19 cellular contexts compared by ENCODE assay signal in genomic region chr3:13815088-13815683, GRCh38.
DNase-seq lines count a peak whose midpoint lies in the region; ATAC-seq, FAIRE-seq and TF ChIP-seq lines count a peak whose summit lies in the region.
"Had no signal": no experiment of that assay in that cellular context is flagged by ENCODE, and none has a peak within 500 bp of the region (broad histone marks: within the 10 kb centered on the region; RNA-seq: fewer than 3 reads in every experiment).

No MANE protein-coding gene starts in this region.

- H3K9me3 ChIP-seq in liver (ENCODE audit: control insufficient read depth in 4 of 4, low read length in 3 of 4) (peaks cover 38 to 48% (median 43%) of the 10 kb centered on the region in 4 donors), HepG2 (ENCODE audit: low read length) (no peaks in the 10 kb centered on the region), K562 (replicated peaks; ENCODE audit: control insufficient read depth, insufficient read depth, low read depth, low read length) (peaks cover 18% of the 10 kb centered on the region)

- H3K4ac ChIP-seq in mesendoderm (ENCODE audit: low read depth, low read length): no peak overlapping the region

- POLR2A ChIA-PET in HepG2 (lab: Yijun Ruan, JAX) (no interaction called here), K562 (lab: Yijun Ruan, JAX) (no interaction called here)

- H3K4me3 ChIP-seq in liver (ENCODE audit: low read depth in 1 of 3, low read length in 3 of 3) (peak overlapping the region in 2 of 3 donors; percentile 46 to 48), HepG2 (replicated peaks in 1 of 3; ENCODE audit: insufficient read depth in 1 of 3, low read depth in 2 of 3, low read length in 3 of 3) (no peak overlapping the region), K562 (no peak overlapping the region), mesendoderm (ENCODE audit: low read length) (peak overlapping the region; percentile 19)

- intact Hi-C loops in HepG2 (cut with micrococcal nuclease; ENCODE audit: unreplicated experiment): no loop called here
- intact Hi-C loops in K562 (cut with micrococcal nuclease): no loop called here

- CTCF ChIA-PET in HepG2 (lab: Yijun Ruan, JAX; ENCODE audit: low intra/inter-chr PET ratio, low total read pairs) (no interaction called here), K562 (lab: Yijun Ruan, JAX; ENCODE audit: low intra/inter-chr PET ratio) (no interaction called here)

- no peak overlapping the region for H2BK5ac ChIP-seq in mesendoderm (ENCODE audit: low read length)

- H2BK15ac ChIP-seq in mesendoderm (replicated peaks; ENCODE audit: low read depth): no peak overlapping the region

- H3K18ac ChIP-seq in mesendoderm (ENCODE audit: low read length): no peak overlapping the region

- H3K27me3 ChIP-seq in liver (ENCODE audit: control insufficient read depth in 4 of 4, insufficient read depth in 4 of 4, low read length in 3 of 4) (no peaks in the 10 kb centered on the region), HepG2 (ENCODE audit: control insufficient read depth in 1 of 2, insufficient read depth in 2 of 2, low read length in 2 of 2) (peaks cover 0 to 1% of the 10 kb centered on the region in 2 experiments; a peak in 3 of 5 replicates), K562 (ENCODE audit: control insufficient read depth in 2 of 2, insufficient read depth in 2 of 2, low read length in 2 of 2) (peaks cover 4 to 13% of the 10 kb centered on the region in 2 experiments; a peak in 1 of 5 replicates), mesendoderm (ENCODE audit: insufficient read depth, low read length, poor library complexity) (no peaks in the 10 kb centered on the region)

- DNase-seq in HepG2 (ENCODE audit: low spot score) (no peak), K562 (ENCODE audit: extremely low read depth in 1 of 4, low spot score in 3 of 4) (no peak), mesendoderm (no peak), GM19239 (ENCODE audit: insufficient read length, low spot score) (no peak), NCI-H446 (lab: John Stamatoyannopoulos, UW) (no peak), NCI-H526 (lab: John Stamatoyannopoulos, UW) (no peak)
- DNase-seq: DMS53, GDM1, H9, KBM-7, MM.1S, NCI-H1048, NCI-H1436, NCI-H187 treated with DMSO at 0.1 percent for 48 hours, NCI-H2107 had no signal

- no peak for FAIRE-seq in HepG2 (lab: Jason Lieb, UNC)
- no peak for FAIRE-seq in K562 (lab: Jason Lieb, UNC)
- FAIRE-seq in GM19239 (lab: Jason Lieb, UNC): no peak
- FAIRE-seq: A204.1, D721Med had no signal

- WGBS in liver: 91% methylated on average over 3 of the region's 3 CpGs
- 0% methylated on average over 2 of the region's 3 CpGs for WGBS in HepG2 (ENCODE audit: low lambda C conversion rate)
- WGBS in K562 (ENCODE audit: insufficient coverage, low coverage, missing lambda C conversion rate): 5% methylated on average over 3 of the region's 3 CpGs
- WGBS in mesendoderm (ENCODE audit: extremely low coverage, insufficient coverage, low lambda C conversion rate): no CpG with 5 or more reads among the region's 3 CpGs

- H2AK5ac ChIP-seq in mesendoderm (ENCODE audit: low read length): no peak overlapping the region

- H3K9me1 ChIP-seq in K562 (ENCODE audit: control insufficient read depth, insufficient read depth, low read length): no peaks in the 10 kb centered on the region

- BruUV-seq in HepG2 (replicated peaks; lab: Mats Ljungman, UMichigan): no TSS peak
- BruUV-seq in K562 (replicated peaks; lab: Mats Ljungman, UMichigan): no TSS peak

- TF ChIP-seq CTCF in liver (IDR thresholded peaks at IDR 0.05; ENCODE audit: low read depth, low read length, missing input control): no peak
- no peak for TF ChIP-seq CTCF in HepG2 (CRISPR knock-in tag; IDR thresholded peaks at IDR 0.05)
- no peak for TF ChIP-seq CTCF in K562 (IDR thresholded peaks at IDR 0.05 in 2 of 3, conservative IDR thresholded peaks at IDR 0.05 in 1 of 3; ENCODE audit: insufficient read depth in 2 of 3, low read depth in 1 of 3, low read length in 3 of 3)

- in situ Hi-C loops in HepG2 (cut with HindIII; ENCODE audit: extremely low pct_ligation_motif_present, low pct_unique_long_range_greater_than_20kb) (no loop called here), K562 (cut with MboI) (no loop called here)

- H2AFZ ChIP-seq in HepG2 (ENCODE audit: low read length) (no peak overlapping the region), K562 (ENCODE audit: low read depth, low read length) (no peak overlapping the region)

- TF ChIP-seq POLR2A in HepG2 (IDR thresholded peaks at IDR 0.05; ENCODE audit: insufficient read depth in 1 of 2, low read depth in 2 of 2, low read length in 2 of 2) (no peak), K562 (conservative IDR thresholded peaks at IDR 0.05) (no peak)

- no peak overlapping the region for H3K56ac ChIP-seq in mesendoderm (ENCODE audit: low read length)

- H3K4me2 ChIP-seq in HepG2 (ENCODE audit: low read depth, low read length): no peak overlapping the region
- H3K4me2 ChIP-seq in K562 (ENCODE audit: insufficient read depth, low read length): no peak overlapping the region
- H3K4me2 ChIP-seq in mesendoderm (ENCODE audit: low read length): no peak overlapping the region

- peaks cover 0 to 1% (median 0%) of the 10 kb centered on the region in 4 donors for H3K36me3 ChIP-seq in liver (ENCODE audit: control insufficient read depth in 4 of 4, insufficient read depth in 3 of 4, low read depth in 1 of 4, low read length in 3 of 4)
- no peaks in the 10 kb centered on the region for H3K36me3 ChIP-seq in HepG2 (replicated peaks in 1 of 2; ENCODE audit: control insufficient read depth in 1 of 2, insufficient read depth in 2 of 2, low read length in 2 of 2)
- no peaks in the 10 kb centered on the region for H3K36me3 ChIP-seq in K562 (ENCODE audit: control insufficient read depth, insufficient read depth, low read length)
- H3K36me3 ChIP-seq in mesendoderm (ENCODE audit: control insufficient read depth, insufficient read depth, low read length): no peaks in the 10 kb centered on the region

- TF ChIP-seq EP300 in HepG2 (IDR thresholded peaks at IDR 0.05; ENCODE audit: low read depth in 2 of 2, low read length in 2 of 2) (no peak), HepG2 (CRISPR knock-in tag; IDR thresholded peaks at IDR 0.05; ENCODE audit: borderline replicate concordance) (no peak), K562 (IDR thresholded peaks at IDR 0.05; ENCODE audit: low read length) (no peak)

- no peak overlapping the region for H3K27ac ChIP-seq in liver (ENCODE audit: low read depth in 1 of 2, low read length in 2 of 2)
- no peak overlapping the region for H3K27ac ChIP-seq in HepG2 (ENCODE audit: extremely low read length, insufficient read depth, low read length)
- no peak overlapping the region for H3K27ac ChIP-seq in K562 (ENCODE audit: extremely low read depth, low read depth, low read length)
- no peak overlapping the region for H3K27ac ChIP-seq in mesendoderm (ENCODE audit: low read depth, low read length)

- no peak overlapping the region for H4K5ac ChIP-seq in mesendoderm (ENCODE audit: low read length)

- H3K79me2 ChIP-seq in HepG2 (ENCODE audit: insufficient read depth, low read length) (no peaks in the 10 kb centered on the region), K562 (ENCODE audit: control insufficient read depth, insufficient read depth, low read length) (no peaks in the 10 kb centered on the region), mesendoderm (ENCODE audit: control insufficient read depth, insufficient read depth, low read length) (no peaks in the 10 kb centered on the region)

- H4K8ac ChIP-seq in mesendoderm (ENCODE audit: low read depth, low read length): no peak overlapping the region

- no peak for ATAC-seq in HepG2
- ATAC-seq in K562: no peak
- ATAC-seq: SK-N-SH treated with all-trans-retinoic acid at 6 μM for 48 hours had no signal

- no peaks in the 10 kb centered on the region for H4K20me1 ChIP-seq in HepG2 (ENCODE audit: insufficient read depth, low read length)
- no peaks in the 10 kb centered on the region for H4K20me1 ChIP-seq in K562 (replicated peaks; ENCODE audit: control insufficient read depth, insufficient read depth, low read length)

- H3K23ac ChIP-seq in mesendoderm (ENCODE audit: low read length): no peak overlapping the region

- no peaks in the 10 kb centered on the region for H3K79me1 ChIP-seq in mesendoderm (ENCODE audit: low read length)

- H3K4me1 ChIP-seq in liver (ENCODE audit: control insufficient read depth in 4 of 4, insufficient read depth in 4 of 4, low read length in 3 of 4): no peaks in the 10 kb centered on the region
- H3K4me1 ChIP-seq in HepG2 (ENCODE audit: insufficient read depth, low read length): no peaks in the 10 kb centered on the region
- peaks cover 0 to 7% of the 10 kb centered on the region in 2 experiments; a peak in 2 of 5 replicates for H3K4me1 ChIP-seq in K562 (replicated peaks in 1 of 2; ENCODE audit: control insufficient read depth in 2 of 2, insufficient read depth in 2 of 2, low read length in 2 of 2)
- H3K4me1 ChIP-seq in mesendoderm (ENCODE audit: control insufficient read depth, low read depth, low read length): no peaks in the 10 kb centered on the region

- H2BK120ac ChIP-seq in mesendoderm (ENCODE audit: low read depth, low read length): no peak overlapping the region

- H3K9ac ChIP-seq in liver (ENCODE audit: low read depth in 1 of 2, low read length in 2 of 2): no peak overlapping the region
- no peak overlapping the region for H3K9ac ChIP-seq in HepG2 (ENCODE audit: insufficient read depth, low read depth, low read length)
- H3K9ac ChIP-seq in K562 (ENCODE audit: insufficient read depth in 1 of 2, low read depth in 2 of 2, low read length in 2 of 2): no peak overlapping the region
- H3K9ac ChIP-seq in mesendoderm (ENCODE audit: low read length): no peak overlapping the region

- TF ChIP-seq RAD21 in liver (IDR thresholded peaks at IDR 0.05): no peak
- no peak for TF ChIP-seq RAD21 in HepG2 (CRISPR knock-in tag; IDR thresholded peaks at IDR 0.05)
- no peak for TF ChIP-seq RAD21 in K562 (CRISPR knock-in tag; conservative IDR thresholded peaks at IDR 0.05 in 1 of 2, IDR thresholded peaks at IDR 0.05 in 1 of 2)

TF ChIP-seq in HepG2, 621 proteins besides CTCF, POLR2A, EP300 and RAD21 (continues in another document):
- no peak for TF ChIP-seq IRF2 (CRISPR knock-in tag; IDR thresholded peaks at IDR 0.05)

TF ChIP-seq in K562, 482 proteins besides CTCF, POLR2A, EP300 and RAD21 (continues in another document):
- TF ChIP-seq CBX3 (IDR thresholded peaks at IDR 0.05; ENCODE audit: borderline replicate concordance in 1 of 2, low read length in 2 of 2): peak; percentile 73 to 97
- peak; percentile 69; the same call in 1 of the 2 replicates for TF ChIP-seq ZEB2 (IDR thresholded peaks at IDR 0.05)
- no peak for TF ChIP-seq SAFB (IDR thresholded peaks at IDR 0.05; ENCODE audit: borderline replicate concordance, low read depth, low read length)
- no peak for TF ChIP-seq ZNF143 (CRISPR knock-in tag; IDR thresholded peaks at IDR 0.05)
- TF ChIP-seq KDM1A (IDR thresholded peaks at IDR 0.05): 0 out of 4 replicates have a peak, but pooled peaks of 1 of the 2 experiments have one; percentile 7
- TF ChIP-seq TRIM24 (IDR thresholded peaks at IDR 0.05): peak in 1 of 2 experiments; percentile 67; a peak in 2 of 4 replicates
- TF ChIP-seq TEAD4 (IDR thresholded peaks at IDR 0.05; ENCODE audit: low read length): peak; percentile 55; the same call in 1 of the 2 replicates
- TF ChIP-seq TEAD4 (CRISPR knock-in tag; IDR thresholded peaks at IDR 0.05; ENCODE audit: borderline replicate concordance): no peak

Comparison
In these comparisons a context has a peak if more than half of its experiments do, and no peak if none do; other contexts are left out.
1. H3K4me3 ChIP-seq: peak in liver (2 of 3) and mesendoderm (single experiment); none in HepG2 (0 of 3) and K562 (single experiment).